Comparison of ENCODE assay signal across 10 cellular contexts in genomic region chr3:169020371-169020770, GRCh38.
"Had no signal": no experiment of that assay in that cellular context is flagged by ENCODE, and none has a peak within 500 bp of the region (broad histone marks: within the 10 kb centered on the region; RNA-seq: fewer than 3 reads in every experiment).

No MANE protein-coding gene starts in this region.

- H3K4me2 ChIP-seq: GM23338, KMS-11 had no signal

- H3K9me3 Mint-ChIP-seq: GM23338, IgD-negative memory B cell had no signal

- H3K27me3 Mint-ChIP-seq: IgD-negative memory B cell had no signal

- FAIRE-seq: H1, H54, HepG2 had no signal

- H3K9ac ChIP-seq: KMS-11 had no signal

- H3K4me3 Mint-ChIP-seq: GM23338, H9, IgD-negative memory B cell had no signal

- DNase-seq: H9, HCEC 1CT, KBM-7 had no signal

- H2AFZ ChIP-seq: GM23338 had no signal

- ATAC-seq: GM23338, HepG2 had no signal

- H3K4me3 ChIP-seq: GM23338 had no signal

- H3K4me1 Mint-ChIP-seq: H9, IgD-negative memory B cell had no signal

- H3K27ac ChIP-seq: HL-60, KMS-11 had no signal

- H3K27ac Mint-ChIP-seq: GM23338, H9, IgD-negative memory B cell had no signal
